Comparison of ENCODE assay signal across 31 cellular contexts in the genomic region with DNA sequence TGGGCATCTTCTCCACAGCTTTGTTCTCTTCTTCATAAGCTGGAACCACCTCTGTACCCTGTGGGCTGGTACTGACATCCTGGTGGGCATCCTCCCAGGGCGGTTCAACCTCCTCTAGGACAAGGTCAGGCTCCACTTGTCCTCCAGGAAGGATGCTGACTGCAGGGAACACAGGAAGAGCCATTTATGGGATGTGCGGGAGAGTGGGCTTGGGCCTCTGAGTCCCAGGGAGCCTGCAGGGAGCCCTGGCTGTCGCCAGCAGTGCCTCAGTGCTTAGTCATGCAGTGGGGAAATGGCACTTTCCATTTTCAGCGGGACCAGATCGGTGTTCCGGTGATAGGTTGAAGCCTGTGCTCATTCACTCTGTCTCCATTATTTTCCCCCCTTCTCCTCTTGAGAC. TPM values are rescaled to one million over a fixed set of nuclear protein-coding genes. Genes with fewer than 3 reads are reported as not detected.
A peak's percentile ranks its signal among the peaks of the same experiment; 100 is the strongest.
DNase-seq lines count a peak whose midpoint lies in the region; ATAC-seq, FAIRE-seq and TF ChIP-seq lines count a peak whose summit lies in the region.
"Had no signal": no experiment of that assay in that cellular context is flagged by ENCODE, and none has a peak within 500 bp of the region (broad histone marks: within the 10 kb centered on the region; RNA-seq: fewer than 3 reads in every experiment).

No MANE protein-coding gene starts in this region.

- CTCF ChIA-PET in H1 (lab: Charles Lee; ENCODE audit: partially characterized antibody) = interaction anchor here (0.7 to 1.4 kb wide), 6 partner anchors 11 to 236 kb away, joined by 3 to 7 read pairs (median 3); no protein-coding TSS in a partner anchor

- no peak for FAIRE-seq in H1 (lab: Jason Lieb, UNC)
- FAIRE-seq: GM12892 had no signal

- 0 out of 2 replicates have a peak overlapping the region, but pooled peaks have one; percentile 39 for H2BK12ac ChIP-seq in H1 (ENCODE audit: low read depth, low read length)

- TF ChIP-seq POLR2A in H1 (IDR thresholded peaks at IDR 0.05; ENCODE audit: control extremely low read depth in 1 of 2, low read depth in 2 of 2, low read length in 2 of 2) = no peak

- no peak for TF ChIP-seq CTCF in H1 (IDR thresholded peaks at IDR 0.05; ENCODE audit: control extremely low read depth in 1 of 3, insufficient read depth in 1 of 3, low read depth in 1 of 3, low read length in 3 of 3)

- no peaks in the 10 kb centered on the region for H3K23me2 ChIP-seq in H1 (ENCODE audit: low read depth, low read length)

- no peaks in the 10 kb centered on the region for H4K20me1 ChIP-seq in H1 (replicated peaks in 1 of 2; ENCODE audit: control insufficient read depth in 1 of 2, insufficient read depth in 2 of 2, low read length in 2 of 2)
- H4K20me1 ChIP-seq: BLaER1 treated with 17β-estradiol and CSF1 and Interleukin-3, amounts not matched to agents 10 nM and 100 nM had no signal

- H3K9me3 Mint-ChIP-seq in activated T-helper 17 cell treated with anti-CD3 and anti-CD28 coated beads, Interleukin-2, amount 50 U/mL, for 72 hours = no peaks in the 10 kb centered on the region
- H3K9me3 Mint-ChIP-seq: CD4-positive, alpha-beta T cell had no signal

- no peak for ATAC-seq in HG02885 (IDR thresholded peaks at IDR 0.05; ENCODE audit: poor library complexity, unreplicated experiment)
- no peak for ATAC-seq in activated T-helper 17 cell treated with anti-CD3 and anti-CD28 coated beads, Interleukin-2, amount 50 U/mL, for 72 hours (replicated peaks)
- ATAC-seq: HCT116, SK-N-SH treated with all-trans-retinoic acid at 6 μM for 48 hours, T-helper 17 cell had no signal

- no peak overlapping the region for H3K23ac ChIP-seq in H1 (ENCODE audit: insufficient read length)

- H3K4me3 Mint-ChIP-seq in activated T-helper 17 cell treated with anti-CD3 and anti-CD28 coated beads, Interleukin-2, amount 50 U/mL, for 72 hours = no peak overlapping the region
- H3K4me3 Mint-ChIP-seq: CD4-positive, alpha-beta T cell; IgD-negative memory B cell; T-helper 17 cell had no signal

- no peak overlapping the region for H3K27ac Mint-ChIP-seq in activated T-helper 17 cell treated with anti-CD3 and anti-CD28 coated beads, Interleukin-2, amount 50 U/mL, for 72 hours
- H3K27ac Mint-ChIP-seq: CD4-positive, alpha-beta T cell; T-helper 17 cell had no signal

- H3K14ac ChIP-seq in H1 (ENCODE audit: insufficient read length) = no peak overlapping the region

- H3K4me1 Mint-ChIP-seq in activated T-helper 17 cell treated with anti-CD3 and anti-CD28 coated beads, Interleukin-2, amount 50 U/mL, for 72 hours = no peaks in the 10 kb centered on the region
- H3K4me1 Mint-ChIP-seq: IgD-negative memory B cell had no signal

- H2BK20ac ChIP-seq in H1 (ENCODE audit: low read length) = no peak overlapping the region

- H2AFZ ChIP-seq in H1 (ENCODE audit: low read length) = no peak overlapping the region

- H3K4me3 ChIP-seq in H1 (ENCODE audit: extremely low read depth in 1 of 4, insufficient read depth in 2 of 4, low read depth in 3 of 4, low read length in 4 of 4) = no peak overlapping the region
- H3K4me3 ChIP-seq: BLaER1 treated with 17β-estradiol and CSF1 and Interleukin-3, amounts not matched to agents 10 nM and 100 nM; Peyer's patch had no signal

- DNase-seq in A172 (ENCODE audit: low spot score) = peak; percentile 46
- peak; percentile 15 for DNase-seq in ELR (ENCODE audit: low read depth)
- peak; percentile 22 for DNase-seq in RPMI7951 (ENCODE audit: low read depth)
- DNase-seq in H1 (ENCODE audit: low read depth in 1 of 2, low spot score in 2 of 2) = no peak
- no peak for DNase-seq in COLO829 (ENCODE audit: low spot score)
- DNase-seq in stimulated activated CD4-positive, alpha-beta T cell treated with anti-CD3 and anti-CD28 coated beads, Interleukin-2, amount 100 ng/mL, for 24 hours = no peak
- DNase-seq: 8988T; CD4-positive, alpha-beta T cell; COR-L47; DMS53; EL; Karpas-422; MV-4-11; NCI-H1105; NCI-H1436 treated with DMSO at 0.1 percent for 48 hours; NCI-H1930; NCI-H2107; NCI-H226; NCI-H510A; NCI-H69; OCI-M1; T-helper 17 cell had no signal

- 67% methylated on average over 6 of the region's 6 CpGs; no CpG with 5 or more reads in 1 of the 2 experiments for WGBS in H1 (ENCODE audit: extremely low coverage in 1 of 2, insufficient coverage in 1 of 2, insufficient read length in 1 of 2, insufficient replicate concordance in 2 of 2, low coverage in 1 of 2, low lambda C conversion rate in 2 of 2, missing lambda C conversion rate in 1 of 2), 2 experiments

- TF ChIP-seq EP300 in H1 (IDR thresholded peaks at IDR 0.05; ENCODE audit: borderline replicate concordance in 1 of 2, low read depth in 2 of 2, low read length in 2 of 2) = no peak

- no peaks in the 10 kb centered on the region for H3K36me3 ChIP-seq in H1 (ENCODE audit: control insufficient read depth in 2 of 4, insufficient read depth in 4 of 4, low read length in 3 of 4)
- H3K36me3 ChIP-seq: BLaER1 treated with 17β-estradiol and CSF1 and Interleukin-3, amounts not matched to agents 10 nM and 100 nM; Peyer's patch had no signal

- H4K8ac ChIP-seq in H1 (ENCODE audit: extremely low read depth, insufficient read depth, low read length) = no peak overlapping the region

- H2BK120ac ChIP-seq in H1 (replicated peaks; ENCODE audit: low read depth, low read length) = no peak overlapping the region

- no peaks in the 10 kb centered on the region for H3K79me1 ChIP-seq in H1 (ENCODE audit: low read depth, low read length)

- no peak overlapping the region for H3K4me2 ChIP-seq in H1 (ENCODE audit: insufficient read depth in 1 of 2, low read depth in 2 of 2, low read length in 2 of 2)
- H3K4me2 ChIP-seq: BLaER1 treated with 17β-estradiol and CSF1 and Interleukin-3, amounts not matched to agents 10 nM and 100 nM had no signal

- H2AK5ac ChIP-seq in H1 (ENCODE audit: low read depth, low read length) = no peak overlapping the region

- H3K56ac ChIP-seq in H1 (replicated peaks; ENCODE audit: insufficient read length, low read depth, low read length) = no peak overlapping the region

- no peak overlapping the region for H3K27ac ChIP-seq in H1 (ENCODE audit: low read depth, low read length)
- H3K27ac ChIP-seq: BLaER1 treated with 17β-estradiol and CSF1 and Interleukin-3, amounts not matched to agents 10 nM and 100 nM; Peyer's patch had no signal

- H3K9ac ChIP-seq in H1 (replicated peaks in 1 of 4; ENCODE audit: extremely low read depth in 1 of 4, low read depth in 3 of 4, low read length in 3 of 4) = no peak overlapping the region
- H3K9ac ChIP-seq: BLaER1 treated with 17β-estradiol and CSF1 and Interleukin-3, amounts not matched to agents 10 nM and 100 nM had no signal

- no peak overlapping the region for H2BK15ac ChIP-seq in H1 (ENCODE audit: low read length)

- no peaks in the 10 kb centered on the region; a peak in 1 of 7 replicates for H3K27me3 ChIP-seq in H1 (replicated peaks in 1 of 4; ENCODE audit: control insufficient read depth in 3 of 4, extremely low read depth in 1 of 4, insufficient read depth in 3 of 4, low read length in 3 of 4)
- H3K27me3 ChIP-seq: BLaER1 treated with 17β-estradiol and CSF1 and Interleukin-3, amounts not matched to agents 10 nM and 100 nM; Peyer's patch had no signal

- H3K4me1 ChIP-seq in H1 (replicated peaks in 1 of 4; ENCODE audit: control insufficient read depth in 3 of 4, insufficient read depth in 4 of 4, low read length in 3 of 4) = no peaks in the 10 kb centered on the region; a peak in 1 of 7 replicates
- H3K4me1 ChIP-seq: Peyer's patch had no signal

- H3K9me3 ChIP-seq in H1 (ENCODE audit: insufficient read depth in 2 of 2, low read depth in 1 of 2, low read length in 1 of 2) = no peaks in the 10 kb centered on the region
- H3K9me3 ChIP-seq: BLaER1 treated with 17β-estradiol and CSF1 and Interleukin-3, amounts not matched to agents 10 nM and 100 nM; Peyer's patch had no signal

- H3K18ac ChIP-seq in H1 (ENCODE audit: extremely low read depth, low read length) = no peak overlapping the region

- no peak overlapping the region for H3K4ac ChIP-seq in H1 (replicated peaks; ENCODE audit: insufficient read length, low read depth, low read length)

- no peaks in the 10 kb centered on the region for H3K36me3 Mint-ChIP-seq in activated T-helper 17 cell treated with anti-CD3 and anti-CD28 coated beads, Interleukin-2, amount 50 U/mL, for 72 hours (ENCODE audit: low read depth)
- H3K36me3 Mint-ChIP-seq: IgD-negative memory B cell had no signal

- no peak overlapping the region for H2BK5ac ChIP-seq in H1 (ENCODE audit: low read depth, low read length)

- no peak overlapping the region for H4K91ac ChIP-seq in H1 (replicated peaks; ENCODE audit: insufficient read length, low read length)

- no peaks in the 10 kb centered on the region for H3K27me3 Mint-ChIP-seq in activated T-helper 17 cell treated with anti-CD3 and anti-CD28 coated beads, Interleukin-2, amount 50 U/mL, for 72 hours
- H3K27me3 Mint-ChIP-seq: CD4-positive, alpha-beta T cell had no signal

- H4K5ac ChIP-seq in H1 (ENCODE audit: insufficient read length, low read depth, low read length) = no peak overlapping the region

- no peaks in the 10 kb centered on the region for H3K79me2 ChIP-seq in H1 (ENCODE audit: control insufficient read depth in 1 of 2, insufficient read depth in 2 of 2, low read length in 2 of 2)

- POLR2A ChIA-PET in H1 (lab: Charles Lee; ENCODE audit: partially characterized antibody) = no interaction called here

- no peak for TF ChIP-seq RAD21 in H1 (IDR thresholded peaks at IDR 0.05 in 1 of 2, conservative IDR thresholded peaks at IDR 0.05 in 1 of 2; ENCODE audit: low read depth in 2 of 2, low read length in 2 of 2)

RNA-seq across cellular contexts. Expression of gene CNGB1, which starts 20.5 kb away (rescaled TPM):
- 0.12 TPM in 1 of 2 replicates, not detected in the other for total RNA-seq in A172 (2014; rRNA removed; shearing (Covaris generic))
- not detected in 2 replicates for total RNA-seq in RPMI7951 (2014; rRNA removed; shearing (Covaris generic))
- total RNA-seq in H1 (2021; fragmentation: NEBNext Ultra II Directional; extraction: Animal tissue kit (Norgen Biotek cat#: 25700)) = not detected in 2 replicates
- polyA plus RNA-seq in H1 (2011; rRNA removed) = not detected in 2 replicates
- polyA plus RNA-seq in H1 (2011; cell fraction: cytosol; rRNA removed) = 0.09 TPM
- polyA plus RNA-seq in H1 (2011; cell fraction: nucleus; rRNA removed) = 0.03 TPM
- not detected in 4 replicates for polyA plus RNA-seq in H1 (2012, experiment 1 of 2)
- not detected for polyA plus RNA-seq in H1 (2012, experiment 2 of 2)
- under 0.01 TPM for polyA plus RNA-seq in H1 (2013, experiment 1 of 2)
- 0.02 TPM for polyA plus RNA-seq in H1 (2013, experiment 2 of 2)
- polyA minus RNA-seq in H1 (2011; rRNA and poly(A)+ RNA removed) = not detected in 2 replicates
- not detected for polyA minus RNA-seq in H1 (2011; cell fraction: cytosol; rRNA and poly(A)+ RNA removed)
- polyA minus RNA-seq in H1 (2011; cell fraction: nucleus; rRNA and poly(A)+ RNA removed) = not detected
- total RNA-seq in activated T-helper 17 cell treated with anti-CD3 and anti-CD28 coated beads, Interleukin-2, amount 50 U/mL, for 72 hours = not detected
- total RNA-seq: CD4-positive, alpha-beta T cell; T-helper 17 cell had no signal
- polyA plus RNA-seq: AG04450, IgD-negative memory B cell had no signal

RNA-seq across cellular contexts. Expression of gene ZNF319, which starts 50.1 kb away (rescaled TPM):
- 4.0 and 5.1 TPM in 2 replicates for total RNA-seq in A172 (2014; rRNA removed; shearing (Covaris generic))
- total RNA-seq in RPMI7951 (2014; rRNA removed; shearing (Covaris generic)) = 1.1 and 1.3 TPM in 2 replicates
- 5.0 and 5.5 TPM in 2 replicates for total RNA-seq in H1 (2021; fragmentation: NEBNext Ultra II Directional; extraction: Animal tissue kit (Norgen Biotek cat#: 25700))
- polyA plus RNA-seq in H1 (2011; rRNA removed) = 3.3 and 5.5 TPM in 2 replicates
- polyA plus RNA-seq in H1 (2011; cell fraction: cytosol; rRNA removed) = 3.2 TPM
- 6.8 TPM for polyA plus RNA-seq in H1 (2011; cell fraction: nucleus; rRNA removed)
- polyA plus RNA-seq in H1 (2012, experiment 1 of 2) = 2.8 to 3.7 TPM (median 3.5 TPM) in 4 replicates
- polyA plus RNA-seq in H1 (2012, experiment 2 of 2) = 3.1 TPM
- 4.2 TPM for polyA plus RNA-seq in H1 (2013, experiment 1 of 2)
- polyA plus RNA-seq in H1 (2013, experiment 2 of 2) = 4.9 TPM
- 5.2 and 6.1 TPM in 2 replicates for polyA minus RNA-seq in H1 (2011; rRNA and poly(A)+ RNA removed)
- 5.2 TPM for polyA minus RNA-seq in H1 (2011; cell fraction: cytosol; rRNA and poly(A)+ RNA removed)
- 6.0 TPM for polyA minus RNA-seq in H1 (2011; cell fraction: nucleus; rRNA and poly(A)+ RNA removed)
- 1 to 10 TPM; 3.9 to 5.5 TPM for total RNA-seq in activated T-helper 17 cell treated with anti-CD3 and anti-CD28 coated beads, Interleukin-2, amount 50 U/mL, for 72 hours

RNA-seq across cellular contexts. Expression of gene USB1, which starts 50.8 kb away (rescaled TPM):
- 15.5 and 20.6 TPM in 2 replicates for total RNA-seq in A172 (2014; rRNA removed; shearing (Covaris generic))
- total RNA-seq in RPMI7951 (2014; rRNA removed; shearing (Covaris generic)) = 28.6 and 31.0 TPM in 2 replicates
- 65.4 and 72.9 TPM in 2 replicates for total RNA-seq in H1 (2021; fragmentation: NEBNext Ultra II Directional; extraction: Animal tissue kit (Norgen Biotek cat#: 25700))
- polyA plus RNA-seq in H1 (2011; rRNA removed) = 75.9 and 81.0 TPM in 2 replicates
- polyA plus RNA-seq in H1 (2011; cell fraction: cytosol; rRNA removed) = 70.6 TPM
- 50.0 TPM for polyA plus RNA-seq in H1 (2011; cell fraction: nucleus; rRNA removed)
- polyA plus RNA-seq in H1 (2012, experiment 1 of 2) = 66.1 to 74.2 TPM (median 69.6 TPM) in 4 replicates
- polyA plus RNA-seq in H1 (2012, experiment 2 of 2) = 55.9 TPM
- 47.0 TPM for polyA plus RNA-seq in H1 (2013, experiment 1 of 2)
- 48.2 TPM for polyA plus RNA-seq in H1 (2013, experiment 2 of 2)
- polyA minus RNA-seq in H1 (2011; rRNA and poly(A)+ RNA removed) = 59.7 and 77.6 TPM in 2 replicates
- 85.1 TPM for polyA minus RNA-seq in H1 (2011; cell fraction: cytosol; rRNA and poly(A)+ RNA removed)
- 41.5 TPM for polyA minus RNA-seq in H1 (2011; cell fraction: nucleus; rRNA and poly(A)+ RNA removed)
- 10 to 100 TPM; 33.7 to 56.6 TPM for total RNA-seq in activated T-helper 17 cell treated with anti-CD3 and anti-CD28 coated beads, Interleukin-2, amount 50 U/mL, for 72 hours

Comparison
In these comparisons a context has a peak if more than half of its experiments do, and no peak if none do; other contexts are left out.
1. DNase-seq: peak in A172 (single experiment), ELR (single experiment) and RPMI7951 (single experiment); none in H1 (0 of 2), COLO829 (single experiment) and stimulated activated CD4-positive, alpha-beta T cell treated with anti-CD3 and anti-CD28 coated beads, Interleukin-2, amount 100 ng/mL, for 24 hours (0 of 2).